ENCODE assay signal across 23 cellular contexts in the genomic region with DNA sequence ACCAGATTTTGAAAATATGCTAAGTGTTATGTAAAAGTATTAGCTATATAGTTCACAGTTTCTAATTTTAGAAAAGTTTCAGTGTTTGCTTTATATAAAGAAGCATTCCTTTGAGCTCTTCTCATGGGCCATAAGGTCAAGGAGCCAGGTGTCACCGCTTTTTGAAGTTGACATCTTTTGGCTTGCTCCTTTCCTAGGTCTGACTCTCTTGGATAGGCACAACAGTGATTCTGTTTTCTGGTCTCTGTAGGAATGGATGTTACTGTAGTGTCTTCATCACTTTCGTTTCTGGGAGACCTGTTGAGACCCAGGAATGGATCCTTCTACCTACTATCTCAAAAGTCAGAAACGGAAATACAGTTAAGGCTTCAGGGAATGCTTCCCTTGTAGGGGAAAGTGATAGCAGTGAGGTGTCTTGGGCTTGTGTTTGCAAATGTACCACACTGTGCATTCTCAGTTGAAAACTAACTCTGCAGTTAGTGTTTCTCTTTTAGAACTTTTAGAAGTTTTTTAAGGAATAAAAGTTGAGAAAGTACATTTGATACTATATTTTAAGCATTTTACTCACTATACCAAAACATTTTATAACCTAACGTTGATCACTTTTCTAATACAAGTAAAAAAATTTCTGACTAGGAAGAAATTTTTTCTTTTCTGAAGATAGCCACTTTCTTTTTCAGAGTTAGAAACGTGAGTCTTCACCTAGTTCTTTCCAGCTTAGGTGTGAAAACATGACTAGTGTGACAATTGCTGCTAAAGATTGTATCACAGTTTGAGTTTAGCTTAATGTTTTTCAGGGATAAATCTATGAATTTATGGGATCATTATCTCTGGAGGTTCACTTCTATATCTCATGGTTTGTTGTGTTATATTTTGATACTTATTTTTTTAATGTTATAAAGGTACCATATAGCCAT. TPM values are rescaled to one million over a fixed set of nuclear protein-coding genes. Genes with fewer than 3 reads are reported as not detected.
A peak's percentile ranks its signal among the peaks of the same experiment; 100 is the strongest.
DNase-seq lines count a peak whose midpoint lies in the region; ATAC-seq and TF ChIP-seq lines count a peak whose summit lies in the region.
"Had no signal": no experiment of that assay in that cellular context is flagged by ENCODE, and none has a peak within 500 bp of the region (broad histone marks: within the 10 kb centered on the region; RNA-seq: fewer than 3 reads in every experiment).

No MANE protein-coding gene starts in this region.

- H3K4me1 ChIP-seq in mesendoderm (ENCODE audit: control insufficient read depth, low read depth, low read length) = peaks cover 3% of the 10 kb centered on the region
- H3K4me1 ChIP-seq: uterus had no signal

- peaks cover 16% of the 10 kb centered on the region for H3K79me1 ChIP-seq in mesendoderm (ENCODE audit: low read length)

- in situ Hi-C loops in GM13977 (cut with MboI; ENCODE audit: low pct_unique_long_range_greater_than_20kb, low sequenced_read_pairs, unreplicated experiment) = no loop called here

- ATAC-seq in GM18520 (IDR thresholded peaks at IDR 0.05; ENCODE audit: unreplicated experiment) (peak; percentile 60), GM21723 (IDR thresholded peaks at IDR 0.05; ENCODE audit: unreplicated experiment) (peak; percentile 55), SK-N-SH treated with all-trans-retinoic acid at 6 μM for 48 hours (peak; percentile 61), T-cell (replicated peaks in 1 of 4) (no peak)
- ATAC-seq: left lobe of liver had no signal

- POLR2A ChIA-PET in T-cell (lab: Charles Lee) = no interaction called here

- H3K4me2 ChIP-seq in mesendoderm (ENCODE audit: low read length) = no peak overlapping the region

- no peak overlapping the region for H2BK15ac ChIP-seq in mesendoderm (replicated peaks; ENCODE audit: low read depth)

- peaks cover 16% of the 10 kb centered on the region for H3K36me3 Mint-ChIP-seq in T-cell

- no peak overlapping the region for H3K4me3 Mint-ChIP-seq in T-cell
- H3K4me3 Mint-ChIP-seq: activated naive CD8-positive, alpha-beta T cell treated with anti-CD3 and anti-CD28 coated beads for 36 hours; dendritic cell treated with granulocyte-macrophage colony-stimulating factor and Interleukin-4, amounts not matched to agents 40 ng/mL and 50 ng/mL, for 4 days; memory B cell had no signal

- H3K18ac ChIP-seq in mesendoderm (ENCODE audit: low read length) = no peak overlapping the region

- no peak overlapping the region for H2BK5ac ChIP-seq in mesendoderm (ENCODE audit: low read length)

- no peak overlapping the region for H3K4ac ChIP-seq in mesendoderm (ENCODE audit: low read depth, low read length)

- H3K9me3 Mint-ChIP-seq in T-cell = no peaks in the 10 kb centered on the region
- H3K9me3 Mint-ChIP-seq: dendritic cell treated with granulocyte-macrophage colony-stimulating factor and Interleukin-4, amounts not matched to agents 40 ng/mL and 50 ng/mL, for 4 days; memory B cell had no signal

- peaks cover 27 to 42% (median 35%) of the 10 kb centered on the region in 3 donors for H3K4me1 Mint-ChIP-seq in T-cell

- CTCF ChIA-PET in T-cell (lab: Charles Lee) = no interaction called here

- no peak overlapping the region for H4K8ac ChIP-seq in mesendoderm (ENCODE audit: low read depth, low read length)

- H3K23ac ChIP-seq in mesendoderm (ENCODE audit: low read length) = no peak overlapping the region

- no peaks in the 10 kb centered on the region for H3K27me3 ChIP-seq in mesendoderm (ENCODE audit: insufficient read depth, low read length, poor library complexity)
- H3K27me3 ChIP-seq: uterus had no signal

- H3K56ac ChIP-seq in mesendoderm (ENCODE audit: low read length) = no peak overlapping the region

- no peak overlapping the region for H3K9ac ChIP-seq in mesendoderm (ENCODE audit: low read length)

- WGBS in mesendoderm (ENCODE audit: extremely low coverage, insufficient coverage, low lambda C conversion rate) = no CpG with 5 or more reads among the region's 5 CpGs

- no peak for TF ChIP-seq CTCF in GM13977 (IDR thresholded peaks at IDR 0.05; ENCODE audit: extremely low read depth, insufficient read depth, missing control alignments)

- no peaks in the 10 kb centered on the region for H3K27me3 Mint-ChIP-seq in T-cell
- H3K27me3 Mint-ChIP-seq: activated naive CD8-positive, alpha-beta T cell treated with anti-CD3 and anti-CD28 coated beads for 36 hours; dendritic cell treated with granulocyte-macrophage colony-stimulating factor and Interleukin-4, amounts not matched to agents 40 ng/mL and 50 ng/mL, for 4 days; memory B cell had no signal

- H3K79me2 ChIP-seq in mesendoderm (ENCODE audit: control insufficient read depth, insufficient read depth, low read length) = peaks cover 31% of the 10 kb centered on the region

- H3K4me3 ChIP-seq in mesendoderm (ENCODE audit: low read length) = no peak overlapping the region
- H3K4me3 ChIP-seq: thoracic aorta, uterus had no signal

- DNase-seq in mesendoderm (peak; percentile 12), T-cell (no peak), GM13977 (ENCODE audit: low spot score) (no peak)
- DNase-seq in stimulated activated CD4-positive, alpha-beta T cell treated with anti-CD3 and anti-CD28 coated beads, Interleukin-15, amount 100 ng/mL, for 24 hours = no peak
- DNase-seq: activated CD8-positive, alpha-beta memory T cell treated with anti-CD3 and anti-CD28 coated beads for 24 hours; activated effector memory CD4-positive, alpha-beta T cell treated with anti-CD3 and anti-CD28 coated beads, Interleukin-2, amount 50 U/mL, for 16 hours; activated naive CD8-positive, alpha-beta T cell treated with anti-CD3 and anti-CD28 coated beads for 36 hours; aorta; GOT3; hypothalamus; KG1; MM.1S; NCI-H1417; NCI-H2081 treated with DMSO at 0.1 percent for 48 hours; stimulated activated naive CD4-positive, alpha-beta T cell treated with Interleukin-2 at 50 U/mL for 16 hours; uterus had no signal

- no peak overlapping the region for H2BK120ac ChIP-seq in mesendoderm (ENCODE audit: low read depth, low read length)

- no peak overlapping the region for H3K27ac Mint-ChIP-seq in T-cell
- H3K27ac Mint-ChIP-seq: activated naive CD8-positive, alpha-beta T cell treated with anti-CD3 and anti-CD28 coated beads for 36 hours; dendritic cell treated with granulocyte-macrophage colony-stimulating factor and Interleukin-4, amounts not matched to agents 40 ng/mL and 50 ng/mL, for 4 days; memory B cell had no signal

- no peak overlapping the region for H4K5ac ChIP-seq in mesendoderm (ENCODE audit: low read length)

- no peak overlapping the region for H3K27ac ChIP-seq in mesendoderm (ENCODE audit: low read depth, low read length)
- H3K27ac ChIP-seq: thoracic aorta, uterus had no signal

- no peak overlapping the region for H2AK5ac ChIP-seq in mesendoderm (ENCODE audit: low read length)

- no peaks in the 10 kb centered on the region for H3K36me3 ChIP-seq in mesendoderm (ENCODE audit: control insufficient read depth, insufficient read depth, low read length)
- H3K36me3 ChIP-seq: thoracic aorta, uterus had no signal

TF ChIP-seq in SK-N-SH treated with all-trans-retinoic acid at 6 μM for 48 hours, 23 proteins besides CTCF, POLR2A, EP300 and RAD21 (continues in another document):
- TF ChIP-seq CSDC2 (CRISPR knock-in tag; IDR thresholded peaks at IDR 0.05) (no peak), SNAI2 (CRISPR knock-in tag; IDR thresholded peaks at IDR 0.05) (no peak), BACH2 (CRISPR knock-in tag; IDR thresholded peaks at IDR 0.05; ENCODE audit: borderline replicate concordance) (no peak), RARB (CRISPR knock-in tag; IDR thresholded peaks at IDR 0.05) (no peak), PPARA (CRISPR knock-in tag; IDR thresholded peaks at IDR 0.05; ENCODE audit: borderline replicate concordance) (no peak), OSR1 (CRISPR knock-in tag; IDR thresholded peaks at IDR 0.05) (no peak), ARNTL (CRISPR knock-in tag; IDR thresholded peaks at IDR 0.05; ENCODE audit: borderline replicate concordance, low read depth) (no peak), ZC3H10 (CRISPR knock-in tag; IDR thresholded peaks at IDR 0.05) (no peak), ZFP3 (CRISPR knock-in tag; IDR thresholded peaks at IDR 0.05) (no peak), ZNF565 (CRISPR knock-in tag; conservative IDR thresholded peaks at IDR 0.05; ENCODE audit: low read depth) (no peak)
- TF ChIP-seq, protein P1, sequence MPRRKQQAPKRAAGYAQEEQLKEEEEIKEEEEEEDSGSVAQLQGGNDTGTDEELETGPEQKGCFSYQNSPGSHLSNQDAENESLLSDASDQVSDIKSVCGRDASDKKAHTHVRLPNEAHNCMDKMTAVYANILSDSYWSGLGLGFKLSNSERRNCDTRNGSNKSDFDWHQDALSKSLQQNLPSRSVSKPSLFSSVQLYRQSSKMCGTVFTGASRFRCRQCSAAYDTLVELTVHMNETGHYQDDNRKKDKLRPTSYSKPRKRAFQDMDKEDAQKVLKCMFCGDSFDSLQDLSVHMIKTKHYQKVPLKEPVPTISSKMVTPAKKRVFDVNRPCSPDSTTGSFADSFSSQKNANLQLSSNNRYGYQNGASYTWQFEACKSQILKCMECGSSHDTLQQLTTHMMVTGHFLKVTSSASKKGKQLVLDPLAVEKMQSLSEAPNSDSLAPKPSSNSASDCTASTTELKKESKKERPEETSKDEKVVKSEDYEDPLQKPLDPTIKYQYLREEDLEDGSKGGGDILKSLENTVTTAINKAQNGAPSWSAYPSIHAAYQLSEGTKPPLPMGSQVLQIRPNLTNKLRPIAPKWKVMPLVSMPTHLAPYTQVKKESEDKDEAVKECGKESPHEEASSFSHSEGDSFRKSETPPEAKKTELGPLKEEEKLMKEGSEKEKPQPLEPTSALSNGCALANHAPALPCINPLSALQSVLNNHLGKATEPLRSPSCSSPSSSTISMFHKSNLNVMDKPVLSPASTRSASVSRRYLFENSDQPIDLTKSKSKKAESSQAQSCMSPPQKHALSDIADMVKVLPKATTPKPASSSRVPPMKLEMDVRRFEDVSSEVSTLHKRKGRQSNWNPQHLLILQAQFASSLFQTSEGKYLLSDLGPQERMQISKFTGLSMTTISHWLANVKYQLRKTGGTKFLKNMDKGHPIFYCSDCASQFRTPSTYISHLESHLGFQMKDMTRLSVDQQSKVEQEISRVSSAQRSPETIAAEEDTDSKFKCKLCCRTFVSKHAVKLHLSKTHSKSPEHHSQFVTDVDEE (CRISPR knock-in tag; IDR thresholded peaks at IDR 0.05) = no peak
- TF ChIP-seq, protein P2, sequence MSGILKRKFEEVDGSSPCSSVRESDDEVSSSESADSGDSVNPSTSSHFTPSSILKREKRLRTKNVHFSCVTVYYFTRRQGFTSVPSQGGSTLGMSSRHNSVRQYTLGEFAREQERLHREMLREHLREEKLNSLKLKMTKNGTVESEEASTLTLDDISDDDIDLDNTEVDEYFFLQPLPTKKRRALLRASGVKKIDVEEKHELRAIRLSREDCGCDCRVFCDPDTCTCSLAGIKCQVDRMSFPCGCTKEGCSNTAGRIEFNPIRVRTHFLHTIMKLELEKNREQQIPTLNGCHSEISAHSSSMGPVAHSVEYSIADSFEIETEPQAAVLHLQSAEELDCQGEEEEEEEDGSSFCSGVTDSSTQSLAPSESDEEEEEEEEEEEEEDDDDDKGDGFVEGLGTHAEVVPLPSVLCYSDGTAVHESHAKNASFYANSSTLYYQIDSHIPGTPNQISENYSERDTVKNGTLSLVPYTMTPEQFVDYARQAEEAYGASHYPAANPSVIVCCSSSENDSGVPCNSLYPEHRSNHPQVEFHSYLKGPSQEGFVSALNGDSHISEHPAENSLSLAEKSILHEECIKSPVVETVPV (CRISPR knock-in tag; IDR thresholded peaks at IDR 0.05) = no peak

RNA-seq across cellular contexts. Expression of a gene that starts 20.8 kb away (rescaled TPM):
- 71.4 TPM for polyA plus RNA-seq in mesendoderm (2013, experiment 1 of 2)
- 69.7 TPM for polyA plus RNA-seq in mesendoderm (2013, experiment 2 of 2)
- 10 to 100 TPM; 24.4 to 34.5 (median 29.4) TPM for total RNA-seq in T-cell

Comparison
In these comparisons a context has a peak if more than half of its experiments do, and no peak if none do; other contexts are left out.
1. ATAC-seq: peak in GM18520 (single experiment), GM21723 (single experiment) and SK-N-SH treated with all-trans-retinoic acid at 6 μM for 48 hours (single experiment); none in T-cell (0 of 4).